In genomic region chr14:64012720-64013119, GRCh38 we compare ENCODE assay signal across 24 cellular contexts.
"Had no signal": no experiment of that assay in that cellular context is flagged by ENCODE, and none has a peak within 500 bp of the region (broad histone marks: within the 10 kb centered on the region; RNA-seq: fewer than 3 reads in every experiment).

No MANE protein-coding gene starts in this region.

- H3K27ac Mint-ChIP-seq: neural progenitor cell; progenitor cell of endocrine pancreas; stimulated activated naive B cell treated with anti-CD40 and anti-IgM and Interleukin-4, amounts not matched to agents 10 μg/mL and 1 μg/mL and 100 μg/mL, for 72 hours; stimulated activated naive CD8-positive, alpha-beta T cell treated with anti-CD3 and anti-CD28 coated beads, Interleukin-15, Interleukin-2, amounts not matched to agents 100 ng/mL and 50 ng/mL, for 24 hours had no signal

- H3K27me3 Mint-ChIP-seq: naive thymus-derived CD8-positive, alpha-beta T cell; natural killer cell treated with Interleukin-12 subunit alpha and Interleukin-12 subunit beta and Interleukin-15 and Interleukin-18, amount 100 ng/mL, for 72 hours; progenitor cell of endocrine pancreas; stimulated activated naive B cell treated with anti-CD40 and anti-IgM and Interleukin-4, amounts not matched to agents 10 μg/mL and 1 μg/mL and 100 μg/mL, for 72 hours; stimulated activated naive CD8-positive, alpha-beta T cell treated with anti-CD3 and anti-CD28 coated beads, Interleukin-15, Interleukin-2, amounts not matched to agents 100 ng/mL and 50 ng/mL, for 24 hours had no signal

- DNase-seq: naive thymus-derived CD8-positive, alpha-beta T cell; occipital lobe; ovary; posterior cingulate gyrus; psoas muscle; right cardiac atrium; sigmoid colon; small intestine; stimulated activated CD4-positive, alpha-beta T cell treated with anti-CD3 and anti-CD28 coated beads, Interleukin-15, amount 100 ng/mL, for 24 hours; stimulated activated CD4-positive, alpha-beta T cell treated with anti-CD3 and anti-CD28 coated beads, Interleukin-2, amount 100 ng/mL, for 24 hours; stimulated activated CD4-positive, alpha-beta T cell treated with anti-CD3 and anti-CD28 coated beads, Interleukin-2, amount 100 ng/mL, for 48 hours; stimulated activated CD4-positive, alpha-beta T cell treated with anti-CD3 and anti-CD28 coated beads, Interleukin-4, amount 100 ng/mL, for 24 hours; stimulated activated naive B cell treated with anti-CD40 and anti-IgM and Interleukin-4, amounts not matched to agents 10 μg/mL and 1 μg/mL and 100 μg/mL, for 72 hours; stimulated activated naive CD4-positive, alpha-beta T cell treated with Interleukin-2 at 50 U/mL for 16 hours; stomach; thyroid gland; trophoblast cell; upper lobe of left lung had no signal

- FAIRE-seq: small intestine, urothelium cell line had no signal

- ATAC-seq: naive thymus-derived CD8-positive, alpha-beta T cell; natural killer cell treated with Interleukin-12 subunit alpha and Interleukin-12 subunit beta and Interleukin-15 and Interleukin-18, amount 100 ng/mL, for 72 hours; psoas muscle; right cardiac atrium; stimulated activated effector memory CD8-positive, alpha-beta T cell treated with anti-CD3 and anti-CD28 coated beads, Interleukin-12 subunit alpha, Interleukin-12 subunit beta, amount 100 ng/mL, for 72 hours; stimulated activated naive B cell treated with anti-CD40 and anti-IgM and Interleukin-4, amounts not matched to agents 10 μg/mL and 1 μg/mL and 100 μg/mL, for 72 hours had no signal

- H3K9me3 Mint-ChIP-seq: natural killer cell treated with Interleukin-12 subunit alpha and Interleukin-12 subunit beta and Interleukin-15 and Interleukin-18, amount 100 ng/mL, for 72 hours; stimulated activated effector memory CD8-positive, alpha-beta T cell treated with anti-CD3 and anti-CD28 coated beads, Interleukin-12 subunit alpha, Interleukin-12 subunit beta, amount 100 ng/mL, for 72 hours; stimulated activated naive B cell treated with anti-CD40 and anti-IgM and Interleukin-4, amounts not matched to agents 10 μg/mL and 1 μg/mL and 100 μg/mL, for 72 hours had no signal

- H3K4me1 Mint-ChIP-seq: neural progenitor cell; stimulated activated effector memory CD8-positive, alpha-beta T cell treated with anti-CD3 and anti-CD28 coated beads, Interleukin-12 subunit alpha, Interleukin-12 subunit beta, amount 100 ng/mL, for 72 hours; stimulated activated naive B cell treated with anti-CD40 and anti-IgM and Interleukin-4, amounts not matched to agents 10 μg/mL and 1 μg/mL and 100 μg/mL, for 72 hours had no signal

- H3K4me3 Mint-ChIP-seq: naive thymus-derived CD8-positive, alpha-beta T cell; natural killer cell treated with Interleukin-12 subunit alpha and Interleukin-12 subunit beta and Interleukin-15 and Interleukin-18, amount 100 ng/mL, for 72 hours; neural progenitor cell; stimulated activated effector memory CD8-positive, alpha-beta T cell treated with anti-CD3 and anti-CD28 coated beads, Interleukin-12 subunit alpha, Interleukin-12 subunit beta, amount 100 ng/mL, for 72 hours; stimulated activated naive B cell treated with anti-CD40 and anti-IgM and Interleukin-4, amounts not matched to agents 10 μg/mL and 1 μg/mL and 100 μg/mL, for 72 hours; stimulated activated naive CD8-positive, alpha-beta T cell treated with anti-CD3 and anti-CD28 coated beads, Interleukin-15, Interleukin-2, amounts not matched to agents 100 ng/mL and 50 ng/mL, for 24 hours had no signal
